16 cellular contexts compared by ENCODE assay signal in the genomic region with DNA sequence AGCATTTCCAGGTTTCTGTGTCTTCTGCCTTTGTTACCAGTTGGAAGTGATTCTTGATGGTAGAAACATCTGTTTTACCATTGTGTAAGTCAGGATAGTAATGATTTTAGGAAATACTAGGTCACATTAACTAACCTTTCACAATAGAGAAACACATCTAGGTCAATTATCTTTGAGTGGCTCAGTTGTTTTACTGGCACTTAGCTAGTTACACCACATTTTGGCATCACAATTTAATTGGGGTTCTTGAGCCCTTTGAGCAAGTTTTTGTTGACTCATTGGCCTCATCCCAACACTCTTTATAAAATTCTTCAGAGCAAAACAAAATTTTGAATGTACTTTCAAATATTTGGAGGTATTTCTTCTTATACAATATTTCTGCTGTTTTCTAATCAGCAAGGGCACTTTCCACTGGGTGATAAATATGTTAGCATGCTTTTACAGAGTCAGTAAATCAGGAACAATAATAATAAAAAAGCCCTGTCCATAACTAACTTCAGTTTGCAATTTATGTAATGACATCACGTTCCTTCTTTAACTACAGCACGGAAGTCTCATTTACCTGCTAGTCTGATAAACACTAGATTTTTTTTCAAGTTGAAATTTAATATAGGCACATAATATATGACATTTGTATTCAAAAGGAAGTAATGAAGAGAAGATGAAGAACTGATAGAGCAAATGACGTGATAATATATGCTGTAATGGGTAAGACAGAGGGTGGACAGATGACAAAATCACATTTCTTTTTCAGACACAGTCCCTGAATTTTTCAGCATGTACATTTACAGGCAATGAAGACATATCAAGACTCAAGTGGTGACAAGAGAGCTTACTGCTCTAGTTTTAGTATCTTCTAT.
"Had no signal": no experiment of that assay in that cellular context is flagged by ENCODE, and none has a peak within 500 bp of the region (broad histone marks: within the 10 kb centered on the region; RNA-seq: fewer than 3 reads in every experiment).

No MANE protein-coding gene starts in this region.

- DNase-seq: activated CD4-positive, alpha-beta T cell treated with anti-CD3 and anti-CD28 coated beads, Interleukin-2, amount 50 U/mL, for 48 hours; activated naive CD4-positive, alpha-beta T cell treated with Interleukin-2 at 50 U/mL for 16 hours; activated naive CD8-positive, alpha-beta T cell treated with anti-CD3 and anti-CD28 coated beads, Interleukin-2, amount 50 U/mL, for 24 hours; aorta; effector CD8-positive, alpha-beta T cell; esophagus squamous epithelium; foreskin melanocyte; heart right ventricle; lower lobe of right lung; nephron progenitor cell; psoas muscle; spleen; T1000 had no signal

- H3K9me3 ChIP-seq: esophagus squamous epithelium, lower lobe of right lung, psoas muscle, spleen had no signal

- ATAC-seq: activated CD4-positive, CD25-positive, alpha-beta regulatory T cell treated with anti-CD3 and anti-CD28 coated beads, Interleukin-2, amount 50 U/mL, for 24 hours; activated naive CD8-positive, alpha-beta T cell treated with anti-CD3 and anti-CD28 coated beads, Interleukin-2, amount 50 U/mL, for 24 hours; activated T-helper 17 cell treated with anti-CD3 and anti-CD28 coated beads, Interleukin-2, amount 50 U/mL, for 72 hours; heart right ventricle; sciatic nerve had no signal

- H3K27me3 ChIP-seq: esophagus squamous epithelium, heart right ventricle, spleen had no signal

- H3K36me3 ChIP-seq: esophagus squamous epithelium, heart right ventricle, lower lobe of right lung, spleen had no signal

- H3K4me3 ChIP-seq: esophagus squamous epithelium, heart right ventricle, lower lobe of right lung, psoas muscle, spleen had no signal

- H3K27ac ChIP-seq: esophagus squamous epithelium, heart right ventricle, lower lobe of right lung, psoas muscle, spleen had no signal
